9 cellular contexts compared by ENCODE assay signal in the genomic region with DNA sequence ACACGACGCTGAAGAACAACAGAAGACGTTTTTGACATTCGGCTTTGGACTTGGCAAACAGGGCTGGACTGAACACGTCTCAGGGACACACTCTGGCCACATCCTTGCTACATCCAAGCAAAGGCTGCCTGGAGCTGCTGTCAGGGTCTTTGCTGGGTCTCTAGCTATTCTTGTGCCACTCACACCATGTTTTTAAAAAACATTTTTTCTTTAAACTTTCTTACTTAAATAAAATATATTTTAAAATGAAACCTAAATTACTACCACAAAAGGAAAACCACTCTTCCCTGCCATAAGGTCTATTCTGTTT.
"Had no signal": no experiment of that assay in that cellular context is flagged by ENCODE, and none has a peak within 500 bp of the region (broad histone marks: within the 10 kb centered on the region; RNA-seq: fewer than 3 reads in every experiment).

No MANE protein-coding gene starts in this region.

- H3K27ac ChIP-seq: GM23248 had no signal

- H3K9me3 Mint-ChIP-seq: GM23338 had no signal

- H3K9ac ChIP-seq: GM23248 had no signal

- H3K4me2 ChIP-seq: GM23338 had no signal

- H3K4me3 Mint-ChIP-seq: GM23338, H9, HFFc6 had no signal

- H3K9me3 ChIP-seq: HAP-1 had no signal

- H3K27ac Mint-ChIP-seq: GM23338, H9, HFFc6 had no signal

- H3K36me3 ChIP-seq: HAP-1 had no signal

- ATAC-seq: GM23338, HCT116 had no signal

- H3K4me1 ChIP-seq: HAP-1 had no signal

- H2AFZ ChIP-seq: GM23248, GM23338 had no signal

- FAIRE-seq: H54 had no signal

- DNase-seq: GM23248, GOT3, H7, H9, HFFc6 had no signal

- H3K4me3 ChIP-seq: GM23248, GM23338, HAP-1 had no signal
